21 cellular contexts compared by ENCODE assay signal in the genomic region with DNA sequence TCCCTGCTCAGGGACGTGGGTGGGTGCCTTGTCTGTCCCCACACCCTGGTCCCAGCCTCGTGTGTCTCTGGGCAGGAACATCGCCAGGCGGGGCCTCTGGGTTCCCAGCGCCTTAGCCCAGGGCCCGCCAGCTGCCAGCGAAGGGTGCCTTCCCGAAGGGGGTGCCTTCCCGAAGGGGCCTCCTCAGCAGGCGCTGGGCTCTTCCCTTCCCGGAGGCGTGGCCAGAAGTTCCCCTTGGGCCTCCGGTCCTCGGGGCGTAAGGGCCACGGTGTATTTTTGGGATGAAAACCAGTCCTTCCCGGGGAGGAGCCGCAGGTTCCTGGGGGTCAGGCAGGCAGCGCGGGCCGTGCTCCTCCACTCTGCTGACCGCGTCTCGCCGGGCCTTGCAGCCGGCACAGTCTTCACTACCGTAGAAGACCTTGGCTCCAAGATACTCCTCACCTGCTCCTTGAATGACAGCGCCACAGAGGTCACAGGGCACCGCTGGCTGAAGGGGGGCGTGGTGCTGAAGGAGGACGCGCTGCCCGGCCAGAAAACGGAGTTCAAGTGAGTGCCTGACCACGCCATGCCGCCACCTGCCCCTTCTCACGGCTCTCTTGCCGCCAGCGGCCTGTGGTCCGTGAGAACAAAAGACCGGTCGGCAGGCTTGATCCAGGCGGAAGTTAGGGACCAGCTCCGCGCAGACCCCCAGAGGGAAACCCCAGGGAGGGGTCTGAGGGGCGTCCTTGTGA. TPM values are rescaled to one million over a fixed set of nuclear protein-coding genes. Genes with fewer than 3 reads are reported as not detected.
"Had no signal": no experiment of that assay in that cellular context is flagged by ENCODE, and none has a peak within 500 bp of the region (broad histone marks: within the 10 kb centered on the region; RNA-seq: fewer than 3 reads in every experiment).

No MANE protein-coding gene starts in this region.

- H3K27ac ChIP-seq: neutrophil, parathyroid adenoma, tibial nerve had no signal

- H3K9me3 ChIP-seq: neutrophil, tibial nerve had no signal

- FAIRE-seq: frontal cortex, TTC549 had no signal

- H2AFZ ChIP-seq: parathyroid adenoma had no signal

- H3K4me3 ChIP-seq: tibial nerve had no signal

- ATAC-seq: activated CD8-positive, alpha-beta T cell treated with anti-CD3 and anti-CD28 coated beads, Interleukin-2, amount 10 ng/mL, durations not matched to agents 7 days and 5 days; stimulated activated naive B cell treated with anti-CD40 and anti-IgM and Interleukin-4, amounts not matched to agents 10 μg/mL and 1 μg/mL and 100 μg/mL, for 72 hours had no signal

- H3K27me3 ChIP-seq: neutrophil, tibial nerve had no signal

- H3K27me3 Mint-ChIP-seq: activated B cell treated with CpG ODN at 0.5 μM for 24 hours; activated naive CD8-positive, alpha-beta T cell treated with anti-CD3 and anti-CD28 coated beads, Interleukin-2, amount 10 ng/mL, durations not matched to agents 7 days and 5 days; stimulated activated naive B cell treated with anti-CD40 and anti-IgM and Interleukin-4, amounts not matched to agents 10 μg/mL and 1 μg/mL and 100 μg/mL, for 72 hours had no signal

- H3K9ac ChIP-seq: parathyroid adenoma had no signal

- H3K36me3 Mint-ChIP-seq: activated naive CD8-positive, alpha-beta T cell treated with anti-CD3 and anti-CD28 coated beads, Interleukin-2, amount 10 ng/mL, durations not matched to agents 7 days and 5 days had no signal

- H3K9me3 Mint-ChIP-seq: activated B cell treated with CpG ODN at 0.5 μM for 24 hours; activated naive CD8-positive, alpha-beta T cell treated with anti-CD3 and anti-CD28 coated beads, Interleukin-2, amount 10 ng/mL, durations not matched to agents 7 days and 5 days; stimulated activated naive B cell treated with anti-CD40 and anti-IgM and Interleukin-4, amounts not matched to agents 10 μg/mL and 1 μg/mL and 100 μg/mL, for 72 hours had no signal

- H3K4me3 Mint-ChIP-seq: activated B cell treated with CpG ODN at 0.5 μM for 24 hours; activated CD8-positive, alpha-beta T cell treated with anti-CD3 and anti-CD28 coated beads, Interleukin-2, amount 10 ng/mL, durations not matched to agents 7 days and 5 days; activated naive CD8-positive, alpha-beta T cell treated with anti-CD3 and anti-CD28 coated beads, Interleukin-2, amount 10 ng/mL, durations not matched to agents 7 days and 5 days; stimulated activated naive B cell treated with anti-CD40 and anti-IgM and Interleukin-4, amounts not matched to agents 10 μg/mL and 1 μg/mL and 100 μg/mL, for 72 hours had no signal

- H3K27ac Mint-ChIP-seq: activated B cell treated with CpG ODN at 0.5 μM for 24 hours; activated CD8-positive, alpha-beta T cell treated with anti-CD3 and anti-CD28 coated beads, Interleukin-2, amount 10 ng/mL, durations not matched to agents 7 days and 5 days; activated naive CD8-positive, alpha-beta T cell treated with anti-CD3 and anti-CD28 coated beads, Interleukin-2, amount 10 ng/mL, durations not matched to agents 7 days and 5 days; stimulated activated naive B cell treated with anti-CD40 and anti-IgM and Interleukin-4, amounts not matched to agents 10 μg/mL and 1 μg/mL and 100 μg/mL, for 72 hours had no signal

- H3K4me1 ChIP-seq: parathyroid adenoma had no signal

- DNase-seq: activated B cell treated with CpG ODN at 0.5 μM for 24 hours; activated CD4-positive, alpha-beta T cell treated with anti-CD3 and anti-CD28 coated beads for 48 hours; activated CD8-positive, alpha-beta memory T cell treated with anti-CD3 and anti-CD28 coated beads, Interleukin-2, amount 50 U/mL, for 4 hours; activated CD8-positive, alpha-beta T cell treated with anti-CD3 and anti-CD28 coated beads, Interleukin-2, amount 10 ng/mL, durations not matched to agents 7 days and 5 days; activated naive CD4-positive, alpha-beta T cell; activated naive CD8-positive, alpha-beta T cell treated with anti-CD3 and anti-CD28 coated beads, Interleukin-2, amount 10 ng/mL, durations not matched to agents 7 days and 5 days; anterior cingulate cortex; dermis blood vessel endothelial cell; mammary epithelial cell; stimulated activated CD4-positive, alpha-beta T cell treated with anti-CD3 and anti-CD28 coated beads, Interleukin-4, amount 100 ng/mL, for 1 hour; stimulated activated naive B cell treated with anti-CD40 and anti-IgM and Interleukin-4, amounts not matched to agents 10 μg/mL and 1 μg/mL and 100 μg/mL, for 72 hours; SW 1271 had no signal

RNA-seq across cellular contexts. Expression of gene HCN2, which starts 10.4 kb away (rescaled TPM):
- total RNA-seq: epithelial cell of proximal tubule, subcutaneous adipose tissue had no signal

RNA-seq across cellular contexts. Expression of gene GZMM, which starts 35.4 kb away (rescaled TPM):
- total RNA-seq: activated B cell treated with CpG ODN at 0.5 μM for 24 hours, cerebellum, dermis blood vessel endothelial cell, epithelial cell of proximal tubule, mammary epithelial cell, renal cortical epithelial cell had no signal
- polyA plus RNA-seq: mammary epithelial cell had no signal
